Comparison of ENCODE assay signal across 11 cellular contexts in genomic region chr22:50699754-50700386, GRCh38. TPM values are rescaled to one million over a fixed set of nuclear protein-coding genes. Genes with fewer than 3 reads are reported as not detected.
DNase-seq lines count a peak whose midpoint lies in the region; ATAC-seq and TF ChIP-seq lines count a peak whose summit lies in the region.
"Had no signal": no experiment of that assay in that cellular context is flagged by ENCODE, and none has a peak within 500 bp of the region (broad histone marks: within the 10 kb centered on the region; RNA-seq: fewer than 3 reads in every experiment).

No MANE protein-coding gene starts in this region.

- peaks cover 0 to 6% (median 3%) of the 10 kb centered on the region in 4 donors for H3K36me3 ChIP-seq in liver (ENCODE audit: control insufficient read depth in 4 of 4, insufficient read depth in 3 of 4, low read depth in 1 of 4, low read length in 3 of 4)

- ATAC-seq in HG03460 (IDR thresholded peaks at IDR 0.05; ENCODE audit: unreplicated experiment) (no peak), HG02938 (IDR thresholded peaks at IDR 0.05; ENCODE audit: unreplicated experiment) (no peak)

- no peaks in the 10 kb centered on the region for H3K27me3 ChIP-seq in liver (ENCODE audit: control insufficient read depth in 4 of 4, insufficient read depth in 4 of 4, low read length in 3 of 4)

- peak overlapping the region in 1 of 2 donors; percentile 77 for H3K9ac ChIP-seq in liver (ENCODE audit: low read depth in 1 of 2, low read length in 2 of 2)

- TF ChIP-seq CTCF in AG10803 (conservative IDR thresholded peaks at IDR 0.05; ENCODE audit: low read length), result peak; percentile 9; the same call in 1 of the 2 replicates
- peak; percentile 26 for TF ChIP-seq CTCF in HFF-Myc (IDR thresholded peaks at IDR 0.05; ENCODE audit: low read depth, low read length, missing control alignments)
- TF ChIP-seq CTCF in liver (IDR thresholded peaks at IDR 0.05; ENCODE audit: low read depth, low read length, missing input control), result no peak

- no peak overlapping the region for H3K4me3 ChIP-seq in AG10803 (ENCODE audit: low read length)
- no peak overlapping the region for H3K4me3 ChIP-seq in HFF-Myc (replicated peaks; ENCODE audit: low read depth, low read length)
- H3K4me3 ChIP-seq in liver (ENCODE audit: low read depth in 1 of 3, low read length in 3 of 3), result no peak overlapping the region

- TF ChIP-seq RAD21 in liver (IDR thresholded peaks at IDR 0.05), result peak; percentile 26 to 41

- WGBS in liver, result 29% methylated on average over 15 of the region's 15 CpGs

- DNase-seq in AG10803 (ENCODE audit: low read depth), result no peak
- DNase-seq in HFF-Myc (ENCODE audit: extremely low read depth, low read depth), result no peak
- peak; percentile 61 for DNase-seq in cerebellum (ENCODE audit: low spot score)
- no peak for DNase-seq in stimulated activated CD4-positive, alpha-beta T cell treated with anti-CD3 and anti-CD28 coated beads, Interleukin-4, amount 100 ng/mL, for 24 hours
- DNase-seq in SHP77 (lab: John Stamatoyannopoulos, UW), result no peak
- DNase-seq: CD4-positive, CD25-positive, alpha-beta regulatory T cell; NCI-H1436 treated with DMSO at 0.1 percent for 48 hours had no signal

- H3K9me3 ChIP-seq in liver (ENCODE audit: control insufficient read depth in 4 of 4, low read length in 3 of 4), result no peaks in the 10 kb centered on the region

- peak overlapping the region; percentile 98 for H3K27ac ChIP-seq in liver (ENCODE audit: low read depth in 1 of 2, low read length in 2 of 2)
- H3K27ac ChIP-seq: RWPE1 had no signal

- H3K4me1 ChIP-seq in liver (ENCODE audit: control insufficient read depth in 4 of 4, insufficient read depth in 4 of 4, low read length in 3 of 4), result peaks cover 17 to 75% (median 54%) of the 10 kb centered on the region in 4 donors

TF ChIP-seq in liver, 16 proteins besides CTCF, POLR2A, EP300 and RAD21:
- TF ChIP-seq GABPA (IDR thresholded peaks at IDR 0.05 in 1 of 2, conservative IDR thresholded peaks at IDR 0.05 in 1 of 2), result no peak
- peak in 1 of 2 donors; percentile 25 for TF ChIP-seq RXRA (IDR thresholded peaks at IDR 0.05)
TF ChIP-seq in liver: peak in this region for 1.

RNA-seq across cellular contexts. Expression of gene SHANK3, which starts 27.2 kb away (rescaled TPM):
- 6.4 TPM for total RNA-seq in cerebellum
- total RNA-seq in liver, result 1 to 10 TPM; 5.1 to 10.0 TPM
- polyA plus RNA-seq in liver, result 1 to 10 TPM; 1.1 to 6.4 TPM
- polyA plus RNA-seq: CD4-positive, CD25-positive, alpha-beta regulatory T cell had no signal

RNA-seq across cellular contexts. Expression of gene ACR, which starts 38.1 kb away (rescaled TPM):
- total RNA-seq in cerebellum (not detected), liver (under 1 TPM; 0.09 to 0.17 TPM)
- polyA plus RNA-seq in liver, result under 1 TPM; 0.07 to 0.14 TPM
- total RNA-seq: CD4-positive, CD25-positive, alpha-beta regulatory T cell had no signal
- polyA plus RNA-seq: CD4-positive, CD25-positive, alpha-beta regulatory T cell had no signal
